In the genomic region with DNA sequence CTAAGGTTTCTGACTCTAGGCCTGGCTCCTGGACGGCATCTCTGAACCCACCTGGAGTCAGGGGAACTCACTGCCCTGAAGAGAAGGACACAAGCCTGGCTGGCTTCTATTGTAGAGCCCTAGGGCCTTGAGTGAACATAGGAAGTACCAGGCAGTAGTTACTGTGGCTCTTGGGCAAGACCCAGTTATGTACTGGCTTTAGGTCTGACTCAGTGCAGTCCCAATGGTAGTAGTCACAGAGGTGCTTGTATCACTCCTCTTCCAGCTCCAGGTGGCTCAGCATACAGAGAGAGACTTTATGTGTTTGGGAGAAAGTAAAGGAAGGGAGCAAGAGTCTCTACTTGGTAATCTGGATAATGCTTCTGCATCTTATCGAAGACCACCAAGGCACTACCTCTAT, we compare ENCODE assay signal across 23 cellular contexts. TPM values are rescaled to one million over a fixed set of nuclear protein-coding genes. Genes with fewer than 3 reads are reported as not detected.
DNase-seq lines count a peak whose midpoint lies in the region; ATAC-seq, FAIRE-seq and TF ChIP-seq lines count a peak whose summit lies in the region.
"Had no signal": no experiment of that assay in that cellular context is flagged by ENCODE, and none has a peak within 500 bp of the region (broad histone marks: within the 10 kb centered on the region; RNA-seq: fewer than 3 reads in every experiment).

No MANE protein-coding gene starts in this region.

- FAIRE-seq in keratinocyte (lab: Jason Lieb, UNC) = peak; percentile 57
- FAIRE-seq: A204.1, D721Med, GM12892, GM18507, H54 had no signal

- H3K36me3 ChIP-seq in keratinocyte (ENCODE audit: control insufficient read depth in 2 of 2, extremely low read depth in 1 of 2, insufficient read depth in 2 of 2, low read length in 2 of 2) (no peaks in the 10 kb centered on the region), Karpas-422 (ENCODE audit: insufficient read depth, low read length) (no peaks in the 10 kb centered on the region)
- H3K36me3 ChIP-seq: BE2C had no signal

- H3K36me3 Mint-ChIP-seq in stimulated activated naive B cell treated with anti-CD40 and anti-IgM and Interleukin-4, amounts not matched to agents 10 μg/mL and 1 μg/mL and 100 μg/mL, for 72 hours = no peaks in the 10 kb centered on the region
- no peaks in the 10 kb centered on the region for H3K36me3 Mint-ChIP-seq in CD14-positive monocyte

- H3K27me3 ChIP-seq in keratinocyte (ENCODE audit: control insufficient read depth, extremely low read depth, insufficient read depth, low read length) (no peaks in the 10 kb centered on the region), Karpas-422 (ENCODE audit: low read length) (no peaks in the 10 kb centered on the region)
- H3K27me3 ChIP-seq: BE2C had no signal

- H3K9me3 ChIP-seq in keratinocyte (ENCODE audit: control insufficient read depth, low read depth, low read length) (no peaks in the 10 kb centered on the region), Karpas-422 (ENCODE audit: low read length) (no peaks in the 10 kb centered on the region)
- H3K9me3 ChIP-seq: BE2C, Caco-2 had no signal

- intact Hi-C loops in CD14-positive monocyte (cut with micrococcal nuclease) = no loop called here

- H3K27ac Mint-ChIP-seq in stimulated activated naive B cell treated with anti-CD40 and anti-IgM and Interleukin-4, amounts not matched to agents 10 μg/mL and 1 μg/mL and 100 μg/mL, for 72 hours = no peak overlapping the region
- no peak overlapping the region for H3K27ac Mint-ChIP-seq in CD14-positive monocyte
- H3K27ac Mint-ChIP-seq: CD4-positive, alpha-beta T cell; GM23338; HFFc6 had no signal

- H3K27me3 Mint-ChIP-seq in stimulated activated naive B cell treated with anti-CD40 and anti-IgM and Interleukin-4, amounts not matched to agents 10 μg/mL and 1 μg/mL and 100 μg/mL, for 72 hours = peaks cover 6% of the 10 kb centered on the region in 2 donors
- peaks cover 0 to 16% (median 8%) of the 10 kb centered on the region in 3 donors for H3K27me3 Mint-ChIP-seq in CD14-positive monocyte (ENCODE audit: low read depth in 3 of 3)
- H3K27me3 Mint-ChIP-seq: CD4-positive, alpha-beta T cell had no signal

- dilution Hi-C loops in keratinocyte (cut with MboI; ENCODE audit: extremely low pct_ligation_motif_present, low sequenced_read_pairs) = no loop called here

- H3K4me1 ChIP-seq in keratinocyte (ENCODE audit: control insufficient read depth, extremely low read depth, insufficient read depth, low read length) (no peaks in the 10 kb centered on the region), Karpas-422 (ENCODE audit: low read length) (peaks cover 16% of the 10 kb centered on the region)
- H3K4me1 ChIP-seq: Caco-2 had no signal

- H2AFZ ChIP-seq in keratinocyte (ENCODE audit: control insufficient read depth, low read length) = no peak overlapping the region
- H2AFZ ChIP-seq in Karpas-422 (ENCODE audit: low read length) = no peak overlapping the region
- H2AFZ ChIP-seq: GM23338 had no signal

- H3K27ac ChIP-seq in keratinocyte (ENCODE audit: control insufficient read depth, insufficient read depth, low read length) = no peak overlapping the region
- H3K27ac ChIP-seq in Karpas-422 (ENCODE audit: low read length) = no peak overlapping the region

- H3K9ac ChIP-seq in keratinocyte (ENCODE audit: control insufficient read depth, extremely low read depth, insufficient read depth, low read length) (no peak overlapping the region), Karpas-422 (ENCODE audit: low read length) (no peak overlapping the region)

- TF ChIP-seq CTCF in epithelial cell of esophagus (IDR thresholded peaks at IDR 0.05; ENCODE audit: insufficient read depth, low read depth, low read length, missing control alignments) (no peak), keratinocyte (optimal IDR thresholded peaks at IDR 0.05 in 1 of 3, IDR thresholded peaks at IDR 0.05 in 1 of 3, conservative IDR thresholded peaks at IDR 0.05 in 1 of 3; ENCODE audit: extremely low read depth in 1 of 3, insufficient read depth in 2 of 3, low read length in 3 of 3) (no peak), CD14-positive monocyte (IDR thresholded peaks at IDR 0.05) (no peak)

- H4K20me1 ChIP-seq in keratinocyte (ENCODE audit: control insufficient read depth, extremely low read depth, insufficient read depth, low read length) = no peaks in the 10 kb centered on the region
- H4K20me1 ChIP-seq in Karpas-422 (ENCODE audit: insufficient read depth, low read depth, low read length) = no peaks in the 10 kb centered on the region

- no peaks in the 10 kb centered on the region for H3K4me1 Mint-ChIP-seq in stimulated activated naive B cell treated with anti-CD40 and anti-IgM and Interleukin-4, amounts not matched to agents 10 μg/mL and 1 μg/mL and 100 μg/mL, for 72 hours
- peaks cover 2% of the 10 kb centered on the region for H3K4me1 Mint-ChIP-seq in CD14-positive monocyte

- H3K79me2 ChIP-seq in keratinocyte (ENCODE audit: control insufficient read depth, insufficient read depth, low read length) = no peaks in the 10 kb centered on the region
- no peaks in the 10 kb centered on the region for H3K79me2 ChIP-seq in Karpas-422 (ENCODE audit: low read length)

- no peaks in the 10 kb centered on the region for H3K9me2 ChIP-seq in Karpas-422 (replicated peaks; ENCODE audit: insufficient read depth, low read length)

- no peak for ATAC-seq in stimulated activated naive B cell treated with anti-CD40 and anti-IgM and Interleukin-4, amounts not matched to agents 10 μg/mL and 1 μg/mL and 100 μg/mL, for 72 hours (replicated peaks)
- ATAC-seq in HG02610 (IDR thresholded peaks at IDR 0.05; ENCODE audit: unreplicated experiment) = no peak
- ATAC-seq: GM23338, HCT116 had no signal

- no peak overlapping the region for H3K4me3 Mint-ChIP-seq in stimulated activated naive B cell treated with anti-CD40 and anti-IgM and Interleukin-4, amounts not matched to agents 10 μg/mL and 1 μg/mL and 100 μg/mL, for 72 hours
- H3K4me3 Mint-ChIP-seq in CD14-positive monocyte = no peak overlapping the region
- H3K4me3 Mint-ChIP-seq: CD4-positive, alpha-beta T cell; GM23338; HFFc6 had no signal

- DNase-seq in amniotic epithelial cell (ENCODE audit: low read depth) = peak; percentile 24
- DNase-seq in epithelial cell of esophagus (ENCODE audit: low read depth) = peak; percentile 92
- no peak for DNase-seq in keratinocyte (ENCODE audit: low read depth, low spot score)
- DNase-seq in Karpas-422 = no peak
- no peak for DNase-seq in stimulated activated naive B cell treated with anti-CD40 and anti-IgM and Interleukin-4, amounts not matched to agents 10 μg/mL and 1 μg/mL and 100 μg/mL, for 72 hours
- DNase-seq in CD14-positive monocyte (ENCODE audit: low spot score) = no peak
- DNase-seq: ACHN; BE2C; C1 segment of cervical spinal cord; Caco-2; CD4-positive, alpha-beta T cell; DMS153; DMS79; GDM1; HFFc6 had no signal

- no peaks in the 10 kb centered on the region for H3K9me3 Mint-ChIP-seq in stimulated activated naive B cell treated with anti-CD40 and anti-IgM and Interleukin-4, amounts not matched to agents 10 μg/mL and 1 μg/mL and 100 μg/mL, for 72 hours
- H3K9me3 Mint-ChIP-seq in CD14-positive monocyte = no peaks in the 10 kb centered on the region
- H3K9me3 Mint-ChIP-seq: CD4-positive, alpha-beta T cell; HFFc6 had no signal

- no peaks in the 10 kb centered on the region for H3K9me1 ChIP-seq in keratinocyte (ENCODE audit: control insufficient read depth, extremely low read depth, insufficient read depth, low read length)

- H3K4me2 ChIP-seq in keratinocyte (ENCODE audit: control insufficient read depth, extremely low read depth, insufficient read depth, low read depth, low read length) (no peak overlapping the region), Karpas-422 (ENCODE audit: low read depth, low read length, poor library complexity, severe bottlenecking) (no peak overlapping the region)
- H3K4me2 ChIP-seq: GM23338 had no signal

- H3K4me3 ChIP-seq in epithelial cell of esophagus (ENCODE audit: low read length) (no peak overlapping the region), keratinocyte (ENCODE audit: control insufficient read depth in 2 of 3, extremely low read depth in 1 of 3, insufficient read depth in 2 of 3, low read depth in 1 of 3, low read length in 3 of 3) (no peak overlapping the region), Karpas-422 (ENCODE audit: low read length) (no peak overlapping the region)
- H3K4me3 ChIP-seq: GM23338 had no signal

RNA-seq across cellular contexts. Expression of a gene that starts 13.9 kb away (rescaled TPM):
- 77.3 to 85.8 TPM (median 78.2 TPM) in 3 replicates for polyA plus RNA-seq in keratinocyte
- polyA plus RNA-seq in keratinocyte (2011; ENCODE audit: low read depth) = 50.0 TPM
- 70.8 and 108 TPM in 2 replicates for polyA plus RNA-seq in keratinocyte (2011; cell fraction: cytosol; rRNA removed)
- 105 and 118 TPM in 2 replicates for polyA plus RNA-seq in keratinocyte (2011; cell fraction: nucleus; rRNA removed)
- polyA plus RNA-seq in keratinocyte (2012; ENCODE audit: low replicate concordance) = 32.7 and 49.4 TPM in 2 replicates
- polyA minus RNA-seq in keratinocyte = 65.8 to 148 TPM (median 140 TPM) in 3 replicates
- 51.4 TPM for polyA minus RNA-seq in keratinocyte (2011; cell fraction: cytosol; rRNA and poly(A)+ RNA removed)
- 41.4 and 86.6 TPM in 2 replicates for polyA minus RNA-seq in keratinocyte (2011; cell fraction: nucleus; rRNA and poly(A)+ RNA removed)
- 18.7 and 60.1 TPM in 2 replicates for total RNA-seq in Karpas-422 (2014; rRNA removed; shearing (Covaris generic); ENCODE audit: low replicate concordance)
- 100 to 1,000 TPM; 128 to 134 TPM for polyA plus RNA-seq in CD14-positive monocyte

Comparison
In these comparisons a context has a peak if more than half of its experiments do, and no peak if none do; other contexts are left out.
1. DNase-seq: peak in amniotic epithelial cell (single experiment) and epithelial cell of esophagus (single experiment); none in keratinocyte (single experiment), Karpas-422 (single experiment), stimulated activated naive B cell treated with anti-CD40 and anti-IgM and Interleukin-4, amounts not matched to agents 10 μg/mL and 1 μg/mL and 100 μg/mL, for 72 hours (single experiment) and CD14-positive monocyte (single experiment).